1 cellular context compared by ENCODE assay signal in the genomic region with DNA sequence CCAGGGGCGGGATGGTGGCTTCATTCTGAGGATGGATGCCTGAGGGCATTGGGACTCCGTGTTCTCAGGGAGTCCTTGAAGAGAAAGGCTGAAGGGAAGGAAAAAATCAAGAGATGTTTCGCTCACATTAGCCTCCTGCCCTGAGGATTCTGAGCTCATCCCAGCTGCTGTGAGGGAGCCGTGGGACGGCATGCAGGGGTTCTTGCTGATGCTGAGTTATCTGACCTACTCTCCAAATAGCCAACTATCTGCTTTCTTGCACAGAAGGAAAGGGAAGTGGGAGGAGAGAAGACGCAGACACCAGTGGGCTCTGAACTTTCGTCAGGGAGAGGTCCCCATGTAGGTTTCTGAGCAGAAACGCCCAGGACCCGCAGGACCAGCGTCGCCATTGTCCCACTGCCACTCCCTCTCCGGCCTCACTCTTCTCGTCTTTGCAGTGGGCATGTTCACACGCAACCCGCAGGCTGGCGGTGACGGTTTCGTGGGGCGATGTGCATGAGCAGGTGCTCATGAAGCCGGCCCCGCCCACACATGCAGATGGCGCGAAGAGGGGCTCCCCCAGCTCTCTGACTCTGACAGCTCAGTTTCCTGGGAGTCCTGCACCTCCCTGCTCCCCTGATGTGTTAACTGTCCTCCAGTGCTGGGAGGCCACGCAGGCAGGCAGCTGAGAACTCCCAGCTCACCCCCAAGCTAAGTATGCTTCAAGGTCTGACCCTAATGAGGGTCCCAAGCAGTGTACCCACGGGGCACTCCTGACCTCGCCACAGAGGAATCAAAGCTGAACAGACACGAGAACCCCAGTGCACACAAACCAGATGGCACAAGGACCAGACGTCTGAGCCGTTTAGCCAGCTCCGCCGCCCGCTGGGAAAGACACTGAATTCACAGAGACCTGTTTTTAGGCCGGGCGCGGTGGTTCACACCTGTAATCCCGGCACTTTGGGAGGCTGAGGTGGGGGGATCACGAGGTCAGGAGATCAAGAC.
TF ChIP-seq lines count a peak whose summit lies in the region.

No MANE protein-coding gene starts in this region.

TF ChIP-seq in GM12878, 131 proteins besides CTCF, POLR2A, EP300 and RAD21 (continues in another document):
- TF ChIP-seq ZNF217 (IDR thresholded peaks at IDR 0.05) (peak; percentile 89), CREM (IDR thresholded peaks at IDR 0.05; ENCODE audit: low read depth) (peak; percentile 67), BCL3 (IDR thresholded peaks at IDR 0.05; ENCODE audit: borderline replicate concordance, insufficient read depth, low read depth, low read length, poor library complexity, severe bottlenecking) (peak; percentile 15), POU2F2 (IDR thresholded peaks at IDR 0.05; ENCODE audit: borderline replicate concordance, low read depth, low read length) (peak; percentile 75; the same call in 2 of the 3 replicates), RAD51 (IDR thresholded peaks at IDR 0.05) (no peak), SPI1 (IDR thresholded peaks at IDR 0.05; ENCODE audit: borderline replicate concordance, insufficient read depth, low read depth, low read length) (peak; percentile 62), NRF1 (conservative IDR thresholded peaks at IDR 0.05; ENCODE audit: low read depth, low read length) (0 out of 2 replicates have a peak, but pooled peaks have one; percentile 9), NBN (IDR thresholded peaks at IDR 0.05) (0 out of 2 replicates have a peak, but pooled peaks have one; percentile 50), RFX5 (IDR thresholded peaks at IDR 0.05; ENCODE audit: low read depth, low read length) (no peak), EED (IDR thresholded peaks at IDR 0.05; ENCODE audit: low read depth) (no peak), POLR2AphosphoS5 (IDR thresholded peaks at IDR 0.05; ENCODE audit: low read length) (no peak), IRF4 (IDR thresholded peaks at IDR 0.05; ENCODE audit: low read depth, low read length) (0 out of 2 replicates have a peak, but pooled peaks have one; percentile 51), TCF3 (IDR thresholded peaks at IDR 0.05; ENCODE audit: borderline replicate concordance, insufficient read depth, low read depth, low read length) (peak; percentile 86), HCFC1 (IDR thresholded peaks at IDR 0.05; ENCODE audit: low read length) (no peak), FOXK2 (IDR thresholded peaks at IDR 0.05) (no peak), NR2F1 (conservative IDR thresholded peaks at IDR 0.05) (0 out of 2 replicates have a peak, but pooled peaks have one; percentile 11), BHLHE40 (IDR thresholded peaks at IDR 0.05; ENCODE audit: borderline replicate concordance in 1 of 2, low read depth in 2 of 2, low read length in 1 of 2) (peak; percentile 41 to 80; a peak in 2 of 4 replicates), TCF12 (IDR thresholded peaks at IDR 0.05; ENCODE audit: low read depth, low read length) (peak; percentile 87), MTA3 (IDR thresholded peaks at IDR 0.05; ENCODE audit: borderline replicate concordance, low read length) (no peak), IKZF2 (IDR thresholded peaks at IDR 0.05) (peak; percentile 33 to 71; a peak in 1 of 4 replicates), RUNX3 (IDR thresholded peaks at IDR 0.05; ENCODE audit: low read length) (peak; percentile 69), DPF2 (IDR thresholded peaks at IDR 0.05) (peak; percentile 85), NFYA (IDR thresholded peaks at IDR 0.05; ENCODE audit: borderline replicate concordance, low read depth, low read length) (no peak), SREBF2 (IDR thresholded peaks at IDR 0.05; ENCODE audit: low read length) (no peak), CBX5 (IDR thresholded peaks at IDR 0.05; ENCODE audit: low read depth) (0 out of 2 replicates have a peak, but pooled peaks have one; percentile 29), YY1 (IDR thresholded peaks at IDR 0.05; ENCODE audit: low read depth, low read length) (peak; percentile 55; the same call in 1 of the 2 replicates), STAT1 (conservative IDR thresholded peaks at IDR 0.05) (no peak), GATAD2B (conservative IDR thresholded peaks at IDR 0.05; ENCODE audit: low read depth) (peak; percentile 86), HDAC2 (IDR thresholded peaks at IDR 0.05) (no peak), EGR1 (IDR thresholded peaks at IDR 0.05; ENCODE audit: borderline replicate concordance in 1 of 2, low read depth in 2 of 2, low read length in 2 of 2) (0 out of 3 replicates have a peak, but pooled peaks of 1 of the 2 experiments have one; percentile 25), FOS (IDR thresholded peaks at IDR 0.05; ENCODE audit: borderline replicate concordance, extremely low read depth, insufficient read length) (no peak), TAF1 (IDR thresholded peaks at IDR 0.05; ENCODE audit: borderline replicate concordance, low read depth, low read length) (no peak), SUPT20H (IDR thresholded peaks at IDR 0.05; ENCODE audit: borderline replicate concordance, control insufficient read depth, low read depth, low read length) (no peak), ZNF207 (IDR thresholded peaks at IDR 0.05; ENCODE audit: borderline replicate concordance) (no peak), RBBP5 (conservative IDR thresholded peaks at IDR 0.05) (no peak), IKZF1 (conservative IDR thresholded peaks at IDR 0.05) (peak; percentile 64), PAX5 (IDR thresholded peaks at IDR 0.05; ENCODE audit: borderline replicate concordance, low read depth, low read length) (peak; percentile 78; the same call in 1 of the 2 replicates), SP1 (IDR thresholded peaks at IDR 0.05; ENCODE audit: low read depth, low read length) (peak; percentile 42), BCL11A (IDR thresholded peaks at IDR 0.05; ENCODE audit: low read depth, low read length) (peak; percentile 57; the same call in 1 of the 2 replicates), GABPA (IDR thresholded peaks at IDR 0.05; ENCODE audit: low read depth) (no peak), NR2C1 (IDR thresholded peaks at IDR 0.05) (no peak), BACH1 (IDR thresholded peaks at IDR 0.05; ENCODE audit: borderline replicate concordance) (peak; percentile 50; the same call in 1 of the 2 replicates), PKNOX1 (IDR thresholded peaks at IDR 0.05) (peak; percentile 34; the same call in 1 of the 2 replicates)
- TF ChIP-seq, protein P1, sequence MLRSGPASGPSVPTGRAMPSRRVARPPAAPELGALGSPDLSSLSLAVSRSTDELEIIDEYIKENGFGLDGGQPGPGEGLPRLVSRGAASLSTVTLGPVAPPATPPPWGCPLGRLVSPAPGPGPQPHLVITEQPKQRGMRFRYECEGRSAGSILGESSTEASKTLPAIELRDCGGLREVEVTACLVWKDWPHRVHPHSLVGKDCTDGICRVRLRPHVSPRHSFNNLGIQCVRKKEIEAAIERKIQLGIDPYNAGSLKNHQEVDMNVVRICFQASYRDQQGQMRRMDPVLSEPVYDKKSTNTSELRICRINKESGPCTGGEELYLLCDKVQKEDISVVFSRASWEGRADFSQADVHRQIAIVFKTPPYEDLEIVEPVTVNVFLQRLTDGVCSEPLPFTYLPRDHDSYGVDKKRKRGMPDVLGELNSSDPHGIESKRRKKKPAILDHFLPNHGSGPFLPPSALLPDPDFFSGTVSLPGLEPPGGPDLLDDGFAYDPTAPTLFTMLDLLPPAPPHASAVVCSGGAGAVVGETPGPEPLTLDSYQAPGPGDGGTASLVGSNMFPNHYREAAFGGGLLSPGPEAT (IDR thresholded peaks at IDR 0.05; ENCODE audit: low read depth): 0 out of 2 replicates have a peak, but pooled peaks have one; percentile 55
- TF ChIP-seq, protein P2, sequence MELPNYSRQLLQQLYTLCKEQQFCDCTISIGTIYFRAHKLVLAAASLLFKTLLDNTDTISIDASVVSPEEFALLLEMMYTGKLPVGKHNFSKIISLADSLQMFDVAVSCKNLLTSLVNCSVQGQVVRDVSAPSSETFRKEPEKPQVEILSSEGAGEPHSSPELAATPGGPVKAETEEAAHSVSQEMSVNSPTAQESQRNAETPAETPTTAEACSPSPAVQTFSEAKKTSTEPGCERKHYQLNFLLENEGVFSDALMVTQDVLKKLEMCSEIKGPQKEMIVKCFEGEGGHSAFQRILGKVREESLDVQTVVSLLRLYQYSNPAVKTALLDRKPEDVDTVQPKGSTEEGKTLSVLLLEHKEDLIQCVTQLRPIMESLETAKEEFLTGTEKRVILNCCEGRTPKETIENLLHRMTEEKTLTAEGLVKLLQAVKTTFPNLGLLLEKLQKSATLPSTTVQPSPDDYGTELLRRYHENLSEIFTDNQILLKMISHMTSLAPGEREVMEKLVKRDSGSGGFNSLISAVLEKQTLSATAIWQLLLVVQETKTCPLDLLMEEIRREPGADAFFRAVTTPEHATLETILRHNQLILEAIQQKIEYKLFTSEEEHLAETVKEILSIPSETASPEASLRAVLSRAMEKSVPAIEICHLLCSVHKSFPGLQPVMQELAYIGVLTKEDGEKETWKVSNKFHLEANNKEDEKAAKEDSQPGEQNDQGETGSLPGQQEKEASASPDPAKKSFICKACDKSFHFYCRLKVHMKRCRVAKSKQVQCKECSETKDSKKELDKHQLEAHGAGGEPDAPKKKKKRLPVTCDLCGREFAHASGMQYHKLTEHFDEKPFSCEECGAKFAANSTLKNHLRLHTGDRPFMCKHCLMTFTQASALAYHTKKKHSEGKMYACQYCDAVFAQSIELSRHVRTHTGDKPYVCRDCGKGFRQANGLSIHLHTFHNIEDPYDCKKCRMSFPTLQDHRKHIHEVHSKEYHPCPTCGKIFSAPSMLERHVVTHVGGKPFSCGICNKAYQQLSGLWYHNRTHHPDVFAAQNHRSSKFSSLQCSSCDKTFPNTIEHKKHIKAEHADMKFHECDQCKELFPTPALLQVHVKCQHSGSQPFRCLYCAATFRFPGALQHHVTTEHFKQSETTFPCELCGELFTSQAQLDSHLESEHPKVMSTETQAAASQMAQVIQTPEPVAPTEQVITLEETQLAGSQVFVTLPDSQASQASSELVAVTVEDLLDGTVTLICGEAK (IDR thresholded peaks at IDR 0.05; ENCODE audit: borderline replicate concordance): no peak
- TF ChIP-seq, protein P3, sequence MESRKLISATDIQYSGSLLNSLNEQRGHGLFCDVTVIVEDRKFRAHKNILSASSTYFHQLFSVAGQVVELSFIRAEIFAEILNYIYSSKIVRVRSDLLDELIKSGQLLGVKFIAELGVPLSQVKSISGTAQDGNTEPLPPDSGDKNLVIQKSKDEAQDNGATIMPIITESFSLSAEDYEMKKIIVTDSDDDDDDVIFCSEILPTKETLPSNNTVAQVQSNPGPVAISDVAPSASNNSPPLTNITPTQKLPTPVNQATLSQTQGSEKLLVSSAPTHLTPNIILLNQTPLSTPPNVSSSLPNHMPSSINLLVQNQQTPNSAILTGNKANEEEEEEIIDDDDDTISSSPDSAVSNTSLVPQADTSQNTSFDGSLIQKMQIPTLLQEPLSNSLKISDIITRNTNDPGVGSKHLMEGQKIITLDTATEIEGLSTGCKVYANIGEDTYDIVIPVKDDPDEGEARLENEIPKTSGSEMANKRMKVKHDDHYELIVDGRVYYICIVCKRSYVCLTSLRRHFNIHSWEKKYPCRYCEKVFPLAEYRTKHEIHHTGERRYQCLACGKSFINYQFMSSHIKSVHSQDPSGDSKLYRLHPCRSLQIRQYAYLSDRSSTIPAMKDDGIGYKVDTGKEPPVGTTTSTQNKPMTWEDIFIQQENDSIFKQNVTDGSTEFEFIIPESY (IDR thresholded peaks at IDR 0.05): no peak
- TF ChIP-seq, protein P4, sequence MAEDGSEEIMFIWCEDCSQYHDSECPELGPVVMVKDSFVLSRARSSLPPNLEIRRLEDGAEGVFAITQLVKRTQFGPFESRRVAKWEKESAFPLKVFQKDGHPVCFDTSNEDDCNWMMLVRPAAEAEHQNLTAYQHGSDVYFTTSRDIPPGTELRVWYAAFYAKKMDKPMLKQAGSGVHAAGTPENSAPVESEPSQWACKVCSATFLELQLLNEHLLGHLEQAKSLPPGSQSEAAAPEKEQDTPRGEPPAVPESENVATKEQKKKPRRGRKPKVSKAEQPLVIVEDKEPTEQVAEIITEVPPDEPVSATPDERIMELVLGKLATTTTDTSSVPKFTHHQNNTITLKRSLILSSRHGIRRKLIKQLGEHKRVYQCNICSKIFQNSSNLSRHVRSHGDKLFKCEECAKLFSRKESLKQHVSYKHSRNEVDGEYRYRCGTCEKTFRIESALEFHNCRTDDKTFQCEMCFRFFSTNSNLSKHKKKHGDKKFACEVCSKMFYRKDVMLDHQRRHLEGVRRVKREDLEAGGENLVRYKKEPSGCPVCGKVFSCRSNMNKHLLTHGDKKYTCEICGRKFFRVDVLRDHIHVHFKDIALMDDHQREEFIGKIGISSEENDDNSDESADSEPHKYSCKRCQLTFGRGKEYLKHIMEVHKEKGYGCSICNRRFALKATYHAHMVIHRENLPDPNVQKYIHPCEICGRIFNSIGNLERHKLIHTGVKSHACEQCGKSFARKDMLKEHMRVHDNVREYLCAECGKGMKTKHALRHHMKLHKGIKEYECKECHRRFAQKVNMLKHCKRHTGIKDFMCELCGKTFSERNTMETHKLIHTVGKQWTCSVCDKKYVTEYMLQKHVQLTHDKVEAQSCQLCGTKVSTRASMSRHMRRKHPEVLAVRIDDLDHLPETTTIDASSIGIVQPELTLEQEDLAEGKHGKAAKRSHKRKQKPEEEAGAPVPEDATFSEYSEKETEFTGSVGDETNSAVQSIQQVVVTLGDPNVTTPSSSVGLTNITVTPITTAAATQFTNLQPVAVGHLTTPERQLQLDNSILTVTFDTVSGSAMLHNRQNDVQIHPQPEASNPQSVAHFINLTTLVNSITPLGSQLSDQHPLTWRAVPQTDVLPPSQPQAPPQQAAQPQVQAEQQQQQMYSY (CRISPR knock-in tag; IDR thresholded peaks at IDR 0.05): no peak
